ENCODE assay signal across 8 cellular contexts in the genomic region with DNA sequence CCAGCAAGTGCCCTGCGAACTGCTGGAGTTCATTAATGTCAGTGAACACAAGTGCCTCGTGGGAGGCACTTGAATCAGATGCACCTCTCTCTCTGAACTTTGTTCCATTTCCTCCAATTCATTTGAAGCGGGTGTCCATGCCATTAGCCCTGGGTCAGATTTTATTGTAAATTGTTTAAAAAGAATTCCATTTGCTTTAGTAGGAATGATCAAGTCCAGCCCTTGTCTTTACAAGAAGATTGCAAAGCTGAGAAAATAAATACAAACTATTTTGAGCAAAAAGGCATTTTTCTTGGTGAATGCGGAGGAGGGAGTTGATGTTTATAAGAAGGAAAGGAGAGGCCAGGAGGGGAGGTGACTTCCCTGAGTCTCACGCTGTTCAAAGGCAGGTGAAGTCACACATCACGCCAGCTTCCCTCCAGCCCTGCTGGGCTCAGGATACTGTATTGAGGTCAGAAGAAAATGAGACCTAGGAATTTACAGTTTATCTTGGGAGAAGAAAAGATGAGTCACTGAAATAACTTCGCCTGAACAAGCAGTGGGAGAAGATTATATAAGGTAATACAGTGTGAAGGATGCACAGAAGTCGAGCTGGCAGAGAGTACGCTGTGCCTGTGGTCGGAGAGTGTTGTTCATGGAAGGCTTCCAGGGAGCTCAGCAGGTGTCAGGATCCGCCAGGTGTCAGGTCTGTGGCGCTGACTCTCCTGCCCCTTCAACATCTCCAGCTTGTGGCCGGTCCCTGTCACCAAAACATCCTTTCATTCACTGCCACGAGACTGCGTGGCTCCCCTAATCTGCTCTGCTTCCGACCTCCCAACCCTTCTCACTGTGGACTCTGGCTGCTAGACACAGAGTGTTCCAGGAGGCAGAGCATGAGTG. TPM values are rescaled to one million over a fixed set of nuclear protein-coding genes. Genes with fewer than 3 reads are reported as not detected.
DNase-seq lines count a peak whose midpoint lies in the region; ATAC-seq and TF ChIP-seq lines count a peak whose summit lies in the region.

No MANE protein-coding gene starts in this region.

- POLR2A ChIA-PET in naive thymus-derived CD4-positive, alpha-beta T cell (lab: Charles Lee): no interaction called here

- 53 to 57% methylated on average over 16 of the region's 16 CpGs for WGBS in heart right ventricle, 2 donors
- WGBS in thyroid gland, 2 donors: 47% methylated on average over 16 of the region's 16 CpGs

- H3K27me3 ChIP-seq in heart right ventricle (no peaks in the 10 kb centered on the region), thyroid gland (no peaks in the 10 kb centered on the region)
- H3K27me3 ChIP-seq in naive thymus-derived CD4-positive, alpha-beta T cell (ENCODE audit: control insufficient read depth in 2 of 2, insufficient read depth in 2 of 2, low read length in 2 of 2): no peaks in the 10 kb centered on the region

- TF ChIP-seq POLR2A in thyroid gland (IDR thresholded peaks at IDR 0.05): peak in 1 of 2 donors; percentile 43

- no peak overlapping the region for H3K4me3 Mint-ChIP-seq in naive thymus-derived CD4-positive, alpha-beta T cell

- H3K4me1 ChIP-seq in heart right ventricle (peaks cover 4 to 63% (median 37%) of the 10 kb centered on the region in 9 donors), thyroid gland (peaks cover 60 to 73% of the 10 kb centered on the region in 2 donors)
- no peaks in the 10 kb centered on the region for H3K4me1 ChIP-seq in naive thymus-derived CD4-positive, alpha-beta T cell (ENCODE audit: control insufficient read depth in 2 of 2, insufficient read depth in 2 of 2, low read length in 2 of 2)

- H3K9me3 ChIP-seq in heart right ventricle (no peaks in the 10 kb centered on the region), thyroid gland (no peaks in the 10 kb centered on the region)
- H3K9me3 ChIP-seq in naive thymus-derived CD4-positive, alpha-beta T cell (ENCODE audit: control insufficient read depth in 2 of 3, low read length in 3 of 3): no peaks in the 10 kb centered on the region

- CTCF ChIA-PET in naive thymus-derived CD4-positive, alpha-beta T cell (lab: Charles Lee): no interaction called here

- no peaks in the 10 kb centered on the region for H3K36me3 ChIP-seq in heart right ventricle
- no peaks in the 10 kb centered on the region for H3K36me3 ChIP-seq in thyroid gland
- H3K36me3 ChIP-seq in naive thymus-derived CD4-positive, alpha-beta T cell (ENCODE audit: control insufficient read depth in 2 of 3, insufficient read depth in 3 of 3, low read length in 3 of 3): no peaks in the 10 kb centered on the region

- H3K4me3 ChIP-seq in LNCaP clone FGC (ENCODE audit: low read depth, low read length) (no peak overlapping the region), heart right ventricle (peak overlapping the region in 1 of 10 donors; percentile 7), thyroid gland (replicated peaks in 1 of 3) (no peak overlapping the region)
- no peak overlapping the region for H3K4me3 ChIP-seq in naive thymus-derived CD4-positive, alpha-beta T cell (ENCODE audit: low read length)

- H3K9me3 Mint-ChIP-seq in naive thymus-derived CD4-positive, alpha-beta T cell: no peaks in the 10 kb centered on the region
- no peaks in the 10 kb centered on the region for H3K9me3 Mint-ChIP-seq in activated naive CD4-positive, alpha-beta T cell treated with anti-CD3 and anti-CD28 coated beads, Interleukin-2, amount 50 U/mL, for 72 hours

- TF ChIP-seq CTCF in LNCaP clone FGC (IDR thresholded peaks at IDR 0.05; ENCODE audit: control insufficient read depth, extremely low read depth, insufficient read depth) (no peak), heart right ventricle (IDR thresholded peaks at IDR 0.05) (no peak), thyroid gland (IDR thresholded peaks at IDR 0.05) (no peak)

- peaks cover 14 to 46% (median 23%) of the 10 kb centered on the region in 5 donors for H3K27me3 Mint-ChIP-seq in naive thymus-derived CD4-positive, alpha-beta T cell

- intact Hi-C loops in heart right ventricle (cut with DNase I) (loop anchor here in 1 of 10 donors (5.0 kb wide), 1 partner anchor 36 kb away; a partner anchor contains a TSS), thyroid gland (cut with DNase I) (no loop called here)
- intact Hi-C loops in naive thymus-derived CD4-positive, alpha-beta T cell (cut with micrococcal nuclease): no loop called here

- DNase-seq in LNCaP clone FGC (ENCODE audit: low read depth): peak; percentile 80
- DNase-seq in heart right ventricle: peak in 1 of 2 donors; percentile 35
- peak; percentile 73 to 75 for DNase-seq in thyroid gland
- DNase-seq in naive thymus-derived CD4-positive, alpha-beta T cell: no peak
- DNase-seq in activated naive CD4-positive, alpha-beta T cell treated with anti-CD3 and anti-CD28 coated beads, Interleukin-2, amount 50 U/mL, for 72 hours (ENCODE audit: low spot score in 2 of 2): no peak
- no peak for DNase-seq in HuH-7.5 (ENCODE audit: low spot score)

- ATAC-seq in SK-N-SH treated with all-trans-retinoic acid at 6 μM for 48 hours (peak; percentile 96), heart right ventricle (peak; percentile 56 to 91 (median 70)), HG03039 (IDR thresholded peaks at IDR 0.05; ENCODE audit: unreplicated experiment) (no peak)
- no peak for ATAC-seq in naive thymus-derived CD4-positive, alpha-beta T cell
- no peak for ATAC-seq in activated naive CD4-positive, alpha-beta T cell treated with anti-CD3 and anti-CD28 coated beads, Interleukin-2, amount 50 U/mL, for 72 hours

- peaks cover 0 to 1% (median 0%) of the 10 kb centered on the region in 7 donors for H3K4me1 Mint-ChIP-seq in naive thymus-derived CD4-positive, alpha-beta T cell

- peaks cover 0 to 5% (median 0%) of the 10 kb centered on the region in 5 donors for H3K36me3 Mint-ChIP-seq in naive thymus-derived CD4-positive, alpha-beta T cell
- no peaks in the 10 kb centered on the region for H3K36me3 Mint-ChIP-seq in activated naive CD4-positive, alpha-beta T cell treated with anti-CD3 and anti-CD28 coated beads, Interleukin-2, amount 50 U/mL, for 72 hours

- H3K27ac Mint-ChIP-seq in naive thymus-derived CD4-positive, alpha-beta T cell: no peak overlapping the region
- H3K27ac Mint-ChIP-seq in activated naive CD4-positive, alpha-beta T cell treated with anti-CD3 and anti-CD28 coated beads, Interleukin-2, amount 50 U/mL, for 72 hours: peak overlapping the region in 1 of 2 donors; percentile 57

- H3K27ac ChIP-seq in heart right ventricle: peak overlapping the region in 9 of 10 donors; percentile 47 to 78 (median 64)
- H3K27ac ChIP-seq in thyroid gland: peak overlapping the region; percentile 83 to 92 (median 89)
- no peak overlapping the region for H3K27ac ChIP-seq in naive thymus-derived CD4-positive, alpha-beta T cell (ENCODE audit: low read depth, low read length)

TF ChIP-seq in SK-N-SH treated with all-trans-retinoic acid at 6 μM for 48 hours, 23 proteins besides CTCF, POLR2A, EP300 and RAD21 (continues in another document):
- TF ChIP-seq CSDC2 (CRISPR knock-in tag; IDR thresholded peaks at IDR 0.05): no peak
- TF ChIP-seq SNAI2 (CRISPR knock-in tag; IDR thresholded peaks at IDR 0.05): no peak
- TF ChIP-seq ESRRG (CRISPR knock-in tag; IDR thresholded peaks at IDR 0.05): no peak
- no peak for TF ChIP-seq GLIS3 (CRISPR knock-in tag; IDR thresholded peaks at IDR 0.05)
- TF ChIP-seq, protein P1, sequence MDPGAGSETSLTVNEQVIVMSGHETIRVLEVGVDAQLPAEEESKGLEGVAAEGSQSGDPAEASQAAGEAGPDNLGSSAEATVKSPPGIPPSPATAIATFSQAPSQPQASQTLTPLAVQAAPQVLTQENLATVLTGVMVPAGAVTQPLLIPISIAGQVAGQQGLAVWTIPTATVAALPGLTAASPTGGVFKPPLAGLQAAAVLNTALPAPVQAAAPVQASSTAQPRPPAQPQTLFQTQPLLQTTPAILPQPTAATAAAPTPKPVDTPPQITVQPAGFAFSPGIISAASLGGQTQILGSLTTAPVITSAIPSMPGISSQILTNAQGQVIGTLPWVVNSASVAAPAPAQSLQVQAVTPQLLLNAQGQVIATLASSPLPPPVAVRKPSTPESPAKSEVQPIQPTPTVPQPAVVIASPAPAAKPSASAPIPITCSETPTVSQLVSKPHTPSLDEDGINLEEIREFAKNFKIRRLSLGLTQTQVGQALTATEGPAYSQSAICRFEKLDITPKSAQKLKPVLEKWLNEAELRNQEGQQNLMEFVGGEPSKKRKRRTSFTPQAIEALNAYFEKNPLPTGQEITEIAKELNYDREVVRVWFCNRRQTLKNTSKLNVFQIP (CRISPR knock-in tag; IDR thresholded peaks at IDR 0.05; ENCODE audit: borderline replicate concordance, low read depth): no peak
- TF ChIP-seq, protein P2, sequence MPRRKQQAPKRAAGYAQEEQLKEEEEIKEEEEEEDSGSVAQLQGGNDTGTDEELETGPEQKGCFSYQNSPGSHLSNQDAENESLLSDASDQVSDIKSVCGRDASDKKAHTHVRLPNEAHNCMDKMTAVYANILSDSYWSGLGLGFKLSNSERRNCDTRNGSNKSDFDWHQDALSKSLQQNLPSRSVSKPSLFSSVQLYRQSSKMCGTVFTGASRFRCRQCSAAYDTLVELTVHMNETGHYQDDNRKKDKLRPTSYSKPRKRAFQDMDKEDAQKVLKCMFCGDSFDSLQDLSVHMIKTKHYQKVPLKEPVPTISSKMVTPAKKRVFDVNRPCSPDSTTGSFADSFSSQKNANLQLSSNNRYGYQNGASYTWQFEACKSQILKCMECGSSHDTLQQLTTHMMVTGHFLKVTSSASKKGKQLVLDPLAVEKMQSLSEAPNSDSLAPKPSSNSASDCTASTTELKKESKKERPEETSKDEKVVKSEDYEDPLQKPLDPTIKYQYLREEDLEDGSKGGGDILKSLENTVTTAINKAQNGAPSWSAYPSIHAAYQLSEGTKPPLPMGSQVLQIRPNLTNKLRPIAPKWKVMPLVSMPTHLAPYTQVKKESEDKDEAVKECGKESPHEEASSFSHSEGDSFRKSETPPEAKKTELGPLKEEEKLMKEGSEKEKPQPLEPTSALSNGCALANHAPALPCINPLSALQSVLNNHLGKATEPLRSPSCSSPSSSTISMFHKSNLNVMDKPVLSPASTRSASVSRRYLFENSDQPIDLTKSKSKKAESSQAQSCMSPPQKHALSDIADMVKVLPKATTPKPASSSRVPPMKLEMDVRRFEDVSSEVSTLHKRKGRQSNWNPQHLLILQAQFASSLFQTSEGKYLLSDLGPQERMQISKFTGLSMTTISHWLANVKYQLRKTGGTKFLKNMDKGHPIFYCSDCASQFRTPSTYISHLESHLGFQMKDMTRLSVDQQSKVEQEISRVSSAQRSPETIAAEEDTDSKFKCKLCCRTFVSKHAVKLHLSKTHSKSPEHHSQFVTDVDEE (CRISPR knock-in tag; IDR thresholded peaks at IDR 0.05): no peak
- TF ChIP-seq ZFP3 (CRISPR knock-in tag; IDR thresholded peaks at IDR 0.05): peak; percentile 71
- peak; percentile 28; the same call in 1 of the 2 replicates for TF ChIP-seq ISL1 (CRISPR knock-in tag; IDR thresholded peaks at IDR 0.05)

RNA-seq across cellular contexts. Expression of a gene that starts 36.5 kb away (rescaled TPM):
- total RNA-seq in heart right ventricle: 10 to 100 TPM in 1 of 10 donors, 1 to 10 TPM in 9; 2.6 to 15.2 (median 7.9) TPM
- 1 to 10 TPM in 1 of 2 donors, under 1 TPM in 1; 0.62 to 1.3 TPM for polyA plus RNA-seq in heart right ventricle
- 10 to 100 TPM; 17.3 to 21.5 (median 20.0) TPM for total RNA-seq in thyroid gland
- total RNA-seq in naive thymus-derived CD4-positive, alpha-beta T cell: under 1 TPM in 3 of 5 experiments, not detected in 2; 0.05 to 0.08 (median 0.07) TPM
- under 1 TPM in 1 of 2 donors, not detected in 1; 0.10 TPM for polyA plus RNA-seq in naive thymus-derived CD4-positive, alpha-beta T cell
- total RNA-seq in activated naive CD4-positive, alpha-beta T cell treated with anti-CD3 and anti-CD28 coated beads, Interleukin-2, amount 50 U/mL, for 72 hours: 1 to 10 TPM in 1 of 2 donors, under 1 TPM in 1; 0.43 to 1.2 TPM

Comparison
In these comparisons a context has a peak if more than half of its experiments do, and no peak if none do; other contexts are left out.
1. DNase-seq: peak in LNCaP clone FGC (single experiment) and thyroid gland (2 of 2); none in naive thymus-derived CD4-positive, alpha-beta T cell (0 of 9), activated naive CD4-positive, alpha-beta T cell treated with anti-CD3 and anti-CD28 coated beads, Interleukin-2, amount 50 U/mL, for 72 hours (0 of 2) and HuH-7.5 (single experiment).
2. ATAC-seq: peak in SK-N-SH treated with all-trans-retinoic acid at 6 μM for 48 hours (single experiment) and heart right ventricle (8 of 8); none in naive thymus-derived CD4-positive, alpha-beta T cell (single experiment), activated naive CD4-positive, alpha-beta T cell treated with anti-CD3 and anti-CD28 coated beads, Interleukin-2, amount 50 U/mL, for 72 hours (0 of 2) and HG03039 (single experiment).